ENCODE assay signal across 8 cellular contexts in the genomic region with DNA sequence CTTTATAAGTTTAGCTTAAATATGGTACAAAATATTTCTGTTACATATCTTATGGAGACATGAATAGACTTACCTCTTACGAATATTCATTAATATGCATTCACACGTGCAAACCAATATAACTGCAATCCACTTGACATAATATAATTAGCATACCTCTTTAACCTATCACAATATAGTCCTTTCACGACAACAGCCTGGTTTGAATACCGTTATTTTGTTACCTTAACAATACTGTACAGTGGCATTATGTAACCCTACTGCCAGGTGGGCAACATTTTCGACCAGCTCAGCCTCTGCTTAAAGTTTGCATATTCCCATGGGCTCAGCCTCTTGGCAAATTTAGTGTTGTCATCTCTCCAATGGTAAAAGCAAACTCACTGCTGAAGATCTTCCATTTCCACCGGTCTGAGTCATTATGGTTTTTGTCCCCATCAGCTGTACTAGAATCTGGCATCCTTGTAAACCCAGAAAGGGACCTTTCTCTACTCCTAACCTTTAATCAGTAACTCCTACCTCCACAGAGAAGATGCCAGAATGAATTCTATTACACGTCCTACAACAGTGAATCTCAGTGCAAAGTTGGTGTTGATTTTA. TPM values are rescaled to one million over a fixed set of nuclear protein-coding genes. Genes with fewer than 3 reads are reported as not detected.
DNase-seq lines count a peak whose midpoint lies in the region; ATAC-seq, FAIRE-seq and TF ChIP-seq lines count a peak whose summit lies in the region.

No MANE protein-coding gene starts in this region.

- H3K4me3 Mint-ChIP-seq in IgD-negative memory B cell = peak overlapping the region; percentile 24 to 93 (median 87)
- H3K4me3 Mint-ChIP-seq in astrocyte (ENCODE audit: unreplicated experiment) = no peak overlapping the region
- peak overlapping the region in 9 of 10 donors; percentile 20 to 88 (median 83) for H3K4me3 Mint-ChIP-seq in naive thymus-derived CD8-positive, alpha-beta T cell

- no peaks in the 10 kb centered on the region for H3K27me3 ChIP-seq in astrocyte (ENCODE audit: insufficient read depth, low read length)

- H3K4me1 Mint-ChIP-seq in IgD-negative memory B cell = peaks cover 22 to 27% (median 24%) of the 10 kb centered on the region in 3 donors
- H3K4me1 Mint-ChIP-seq in astrocyte (ENCODE audit: low read depth, unreplicated experiment) = peaks cover 6% of the 10 kb centered on the region
- peaks cover 20 to 39% (median 30%) of the 10 kb centered on the region in 4 donors for H3K4me1 Mint-ChIP-seq in naive thymus-derived CD8-positive, alpha-beta T cell

- H4K20me1 ChIP-seq in astrocyte (ENCODE audit: insufficient read depth, low read length) = peaks cover 5% of the 10 kb centered on the region

- H3K27ac ChIP-seq in astrocyte (ENCODE audit: low read depth, low read length) (no peak overlapping the region), kidney (ENCODE audit: low read depth in 2 of 2, low read length in 2 of 2) (no peak overlapping the region)

- no peak overlapping the region for H2AFZ ChIP-seq in astrocyte (ENCODE audit: low read depth, low read length)

- H3K27me3 Mint-ChIP-seq in IgD-negative memory B cell (no peaks in the 10 kb centered on the region), astrocyte (ENCODE audit: low read depth, unreplicated experiment) (no peaks in the 10 kb centered on the region)
- no peaks in the 10 kb centered on the region for H3K27me3 Mint-ChIP-seq in naive thymus-derived CD8-positive, alpha-beta T cell

- H3K36me3 ChIP-seq in astrocyte (ENCODE audit: insufficient read depth, low read length) = peaks cover 14% of the 10 kb centered on the region
- peaks cover 10 to 12% of the 10 kb centered on the region in 2 donors for H3K36me3 ChIP-seq in kidney (ENCODE audit: control insufficient read depth in 1 of 2, insufficient read depth in 2 of 2, low read length in 2 of 2)

- no peak for FAIRE-seq in astrocyte (lab: Jason Lieb, UNC)
- no peak for FAIRE-seq in kidney (lab: Jason Lieb, UNC)

- peak; percentile 40 for DNase-seq in Caki2 (ENCODE audit: low read depth)
- DNase-seq in astrocyte (ENCODE audit: low read depth) = no peak
- no peak for DNase-seq in naive thymus-derived CD8-positive, alpha-beta T cell
- no peak for DNase-seq in kidney
- DNase-seq in HPDE6-E6E7 (ENCODE audit: extremely low spot score) = no peak
- DNase-seq in DMS79 treated with DMSO at 0.1 percent for 48 hours (lab: John Stamatoyannopoulos, UW) = no peak

- H3K4me3 ChIP-seq in astrocyte (ENCODE audit: insufficient read depth, low read depth, low read length) = no peak overlapping the region
- H3K4me3 ChIP-seq in kidney (ENCODE audit: low read length in 2 of 2) = no peak overlapping the region

- H3K27ac Mint-ChIP-seq in IgD-negative memory B cell (peak overlapping the region in 2 of 3 donors; percentile 51 to 91), astrocyte (ENCODE audit: unreplicated experiment) (no peak overlapping the region)
- H3K27ac Mint-ChIP-seq in naive thymus-derived CD8-positive, alpha-beta T cell = peak overlapping the region in 9 of 10 donors; percentile 1 to 90 (median 72)

- H3K79me2 ChIP-seq in astrocyte (ENCODE audit: insufficient read depth, low read length) = peaks cover 5% of the 10 kb centered on the region

- ATAC-seq in naive thymus-derived CD8-positive, alpha-beta T cell = no peak
- ATAC-seq in HG02973 (IDR thresholded peaks at IDR 0.05; ENCODE audit: unreplicated experiment) = no peak

- POLR2A ChIA-PET in naive thymus-derived CD8-positive, alpha-beta T cell (lab: Charles Lee) = interaction anchor here (0.5 to 2.3 kb wide), 9 partner anchors 31 to 240 kb away, joined by 3 to 8 read pairs (median 3); a partner anchor contains a TSS

- intact Hi-C loops in kidney (cut with DNase I) = no loop called here

- TF ChIP-seq CTCF in astrocyte (IDR thresholded peaks at IDR 0.05; ENCODE audit: insufficient read depth, low read depth, low read length) = no peak
- TF ChIP-seq CTCF in kidney (IDR thresholded peaks at IDR 0.05; ENCODE audit: borderline replicate concordance, extremely low read depth, insufficient read depth) = no peak

- H3K9me3 ChIP-seq in astrocyte (ENCODE audit: insufficient read depth, low read depth, low read length) (no peaks in the 10 kb centered on the region), kidney (ENCODE audit: control insufficient read depth in 1 of 2, low read length in 2 of 2) (no peaks in the 10 kb centered on the region)

- no peak overlapping the region for H3K9ac ChIP-seq in astrocyte (ENCODE audit: low read length)
- no peak overlapping the region for H3K9ac ChIP-seq in kidney (ENCODE audit: low read length in 2 of 2)

- in situ Hi-C loops in Caki2 (cut with HindIII; ENCODE audit: low pct_unique_long_range_greater_than_20kb, low sequenced_read_pairs) = no loop called here

- no peaks in the 10 kb centered on the region for H3K36me3 Mint-ChIP-seq in IgD-negative memory B cell
- peaks cover 1% of the 10 kb centered on the region for H3K36me3 Mint-ChIP-seq in astrocyte (ENCODE audit: low read depth, unreplicated experiment)
- peaks cover 0 to 21% (median 7%) of the 10 kb centered on the region in 3 donors for H3K36me3 Mint-ChIP-seq in naive thymus-derived CD8-positive, alpha-beta T cell

- peak overlapping the region; percentile 63 for H3K4me2 ChIP-seq in astrocyte (ENCODE audit: low read length)

- H3K4me1 ChIP-seq in astrocyte (ENCODE audit: insufficient read depth, low read length) (peaks cover 8% of the 10 kb centered on the region), kidney (ENCODE audit: control insufficient read depth in 1 of 2, insufficient read depth in 1 of 2, low read depth in 1 of 2, low read length in 2 of 2) (peaks cover 0 to 2% of the 10 kb centered on the region in 2 donors)

- H3K9me3 Mint-ChIP-seq in IgD-negative memory B cell (no peaks in the 10 kb centered on the region), astrocyte (ENCODE audit: unreplicated experiment) (no peaks in the 10 kb centered on the region)
- H3K9me3 Mint-ChIP-seq in naive thymus-derived CD8-positive, alpha-beta T cell = no peaks in the 10 kb centered on the region

RNA-seq across cellular contexts. Expression of a gene that starts 46.0 kb away (rescaled TPM):
- 19.7 and 24.4 TPM in 2 replicates for total RNA-seq in Caki2 (2014; rRNA removed; shearing (Covaris generic); ENCODE audit: low replicate concordance)
- 29.3 TPM for polyA plus RNA-seq in IgD-negative memory B cell
- total RNA-seq in astrocyte = 24.3 and 26.8 TPM in 2 replicates
- 10 to 100 TPM; 56.5 to 62.2 TPM for total RNA-seq in naive thymus-derived CD8-positive, alpha-beta T cell
- polyA plus RNA-seq in naive thymus-derived CD8-positive, alpha-beta T cell = 10 to 100 TPM; 19.9 to 20.8 (median 20.1) TPM
- total RNA-seq in kidney = 49.0 TPM
- 30.1 TPM for polyA plus RNA-seq in kidney (ENCODE audit: insufficient read depth, low read depth, low replicate concordance)
